ENCODE assay signal across 21 cellular contexts in the genomic region with DNA sequence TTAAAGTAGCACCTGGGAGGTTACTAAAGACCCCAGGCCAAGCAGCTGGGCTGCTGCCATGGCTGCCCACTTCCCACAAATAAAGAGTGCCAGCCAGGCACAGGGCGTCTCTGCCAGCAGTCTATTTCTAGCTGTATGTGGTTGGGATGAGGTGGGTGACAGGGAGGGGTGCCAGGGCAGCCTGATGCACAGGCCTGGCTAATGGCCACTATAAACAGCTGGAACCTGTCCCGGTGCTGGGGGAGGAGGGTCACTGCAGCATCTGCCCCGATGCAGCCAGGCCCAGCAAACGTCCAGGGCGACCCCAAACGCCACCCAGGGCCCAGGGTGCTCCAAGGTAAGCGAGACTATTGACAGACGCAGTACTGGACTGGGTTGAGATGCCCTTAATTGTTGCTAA. TPM values are rescaled to one million over a fixed set of nuclear protein-coding genes. Genes with fewer than 3 reads are reported as not detected.
A peak's percentile ranks its signal among the peaks of the same experiment; 100 is the strongest.
DNase-seq lines count a peak whose midpoint lies in the region; ATAC-seq, FAIRE-seq and TF ChIP-seq lines count a peak whose summit lies in the region.
"Had no signal": no experiment of that assay in that cellular context is flagged by ENCODE, and none has a peak within 500 bp of the region (broad histone marks: within the 10 kb centered on the region; RNA-seq: fewer than 3 reads in every experiment).

No MANE protein-coding gene starts in this region.

- POLR2A ChIA-PET in HepG2 (lab: Yijun Ruan, JAX): no interaction called here

- H3K27ac ChIP-seq in right lobe of liver (no peak overlapping the region), HepG2 (ENCODE audit: extremely low read length, insufficient read depth, low read length) (no peak overlapping the region), heart left ventricle (peak overlapping the region in 6 of 12 donors; percentile 22 to 68 (median 62)), stomach smooth muscle (ENCODE audit: low read length) (peak overlapping the region; percentile 46)
- H3K27ac ChIP-seq: GM23248, PC-9 had no signal

- H3K79me2 ChIP-seq in HepG2 (ENCODE audit: insufficient read depth, low read length): no peaks in the 10 kb centered on the region

- no peaks in the 10 kb centered on the region for H3K4me1 ChIP-seq in right lobe of liver
- H3K4me1 ChIP-seq in HepG2 (ENCODE audit: insufficient read depth, low read length): no peaks in the 10 kb centered on the region
- H3K4me1 ChIP-seq in heart left ventricle: peaks cover 0 to 19% (median 2%) of the 10 kb centered on the region in 12 donors
- peaks cover 81% of the 10 kb centered on the region for H3K4me1 ChIP-seq in stomach smooth muscle (ENCODE audit: control insufficient read depth, insufficient read depth, low read length)

- intact Hi-C loops in right lobe of liver (cut with DNase I) (no loop called here), HepG2 (cut with micrococcal nuclease; ENCODE audit: unreplicated experiment) (no loop called here), heart left ventricle (cut with DNase I) (no loop called here)

- no peak for DNase-seq in right lobe of liver
- DNase-seq in HepG2 (ENCODE audit: low spot score): no peak
- DNase-seq in RPMI7951 (ENCODE audit: low read depth): peak; percentile 58
- peak; percentile 64 to 85 (median 75) for DNase-seq in heart left ventricle
- no peak for DNase-seq in SHP77 treated with DMSO at 0.1 percent for 48 hours (lab: John Stamatoyannopoulos, UW)
- no peak for DNase-seq in foreskin melanocyte
- DNase-seq in activated CD4-positive, alpha-beta T cell treated with anti-CD3 and anti-CD28 coated beads, Interleukin-2, amount 50 U/mL, for 48 hours: no peak
- DNase-seq: DND-41, GM23248, IMR-90, Kasumi-1, NCI-H1417 treated with DMSO at 0.1 percent for 48 hours, NCI-H1930, NCI-H2171 treated with DMSO at 0.1 percent for 48 hours, NCI-H510A, NCI-H774, PC-9 had no signal

- ATAC-seq in right lobe of liver: peak in 3 of 4 donors; percentile 23 to 80 (median 44)
- no peak for ATAC-seq in HepG2
- ATAC-seq in heart left ventricle: peak; percentile 87 to 96 (median 93)

- no peak for FAIRE-seq in HepG2 (lab: Jason Lieb, UNC)
- FAIRE-seq: G401.6 had no signal

- no TSS peak for BruUV-seq in HepG2 (replicated peaks; lab: Mats Ljungman, UMichigan)

- in situ Hi-C loops in HepG2 (cut with HindIII; ENCODE audit: extremely low pct_ligation_motif_present, low pct_unique_long_range_greater_than_20kb): no loop called here

- no peak overlapping the region for H2AFZ ChIP-seq in HepG2 (ENCODE audit: low read length)
- H2AFZ ChIP-seq: GM23248, PC-9 had no signal

- no peaks in the 10 kb centered on the region for H3K36me3 ChIP-seq in right lobe of liver
- H3K36me3 ChIP-seq in HepG2 (replicated peaks in 1 of 2; ENCODE audit: control insufficient read depth in 1 of 2, insufficient read depth in 2 of 2, low read length in 2 of 2): no peaks in the 10 kb centered on the region
- H3K36me3 ChIP-seq in heart left ventricle: no peaks in the 10 kb centered on the region
- no peaks in the 10 kb centered on the region for H3K36me3 ChIP-seq in stomach smooth muscle (ENCODE audit: control insufficient read depth in 2 of 2, insufficient read depth in 2 of 2, low read length in 2 of 2)

- no peaks in the 10 kb centered on the region for H3K27me3 ChIP-seq in right lobe of liver
- peaks cover 20 to 81% of the 10 kb centered on the region in 2 experiments; a peak in 4 of 5 replicates for H3K27me3 ChIP-seq in HepG2 (ENCODE audit: control insufficient read depth in 1 of 2, insufficient read depth in 2 of 2, low read length in 2 of 2)
- H3K27me3 ChIP-seq in heart left ventricle: no peaks in the 10 kb centered on the region
- H3K27me3 ChIP-seq in stomach smooth muscle (ENCODE audit: control insufficient read depth in 1 of 2, insufficient read depth in 2 of 2, low read length in 2 of 2): no peaks in the 10 kb centered on the region

- TF ChIP-seq RAD21 in HepG2 (CRISPR knock-in tag; IDR thresholded peaks at IDR 0.05): no peak

- CTCF ChIA-PET in HepG2 (lab: Yijun Ruan, JAX; ENCODE audit: low intra/inter-chr PET ratio, low total read pairs): no interaction called here

- peaks cover 2% of the 10 kb centered on the region; the same call in 1 of the 2 replicates for H4K20me1 ChIP-seq in HepG2 (ENCODE audit: insufficient read depth, low read length)

- H3K4me2 ChIP-seq in HepG2 (ENCODE audit: low read depth, low read length): no peak overlapping the region
- H3K4me2 ChIP-seq: PC-9 had no signal

- WGBS in right lobe of liver (ENCODE audit: insufficient coverage, low coverage, low lambda C conversion rate, missing lambda C conversion rate): 20% methylated on average over 1 of the region's 8 CpGs
- WGBS in HepG2 (ENCODE audit: low lambda C conversion rate): no CpG with 5 or more reads among the region's 8 CpGs
- 33 to 49% (median 41%) methylated on average over 7 to 8 of the region's 8 CpGs for WGBS in heart left ventricle, 4 donors

- TF ChIP-seq EP300 in HepG2 (IDR thresholded peaks at IDR 0.05; ENCODE audit: low read depth in 2 of 2, low read length in 2 of 2) (no peak), HepG2 (CRISPR knock-in tag; IDR thresholded peaks at IDR 0.05; ENCODE audit: borderline replicate concordance) (no peak)

- H3K9ac ChIP-seq in HepG2 (ENCODE audit: insufficient read depth, low read depth, low read length) (no peak overlapping the region), stomach smooth muscle (ENCODE audit: low read length in 2 of 2) (no peak overlapping the region)
- H3K9ac ChIP-seq: GM23248 had no signal

- H3K4me3 ChIP-seq in right lobe of liver (no peak overlapping the region), HepG2 (replicated peaks in 1 of 3; ENCODE audit: insufficient read depth in 1 of 3, low read depth in 2 of 3, low read length in 3 of 3) (no peak overlapping the region), heart left ventricle (no peak overlapping the region), stomach smooth muscle (ENCODE audit: low read length in 2 of 2) (peak overlapping the region; percentile 29 to 32)
- H3K4me3 ChIP-seq: GM23248, PC-9 had no signal

- TF ChIP-seq CTCF in right lobe of liver (IDR thresholded peaks at IDR 0.05): no peak
- no peak for TF ChIP-seq CTCF in HepG2 (CRISPR knock-in tag; IDR thresholded peaks at IDR 0.05)
- no peak for TF ChIP-seq CTCF in heart left ventricle (IDR thresholded peaks at IDR 0.05)

- H3K9me3 ChIP-seq in right lobe of liver (no peaks in the 10 kb centered on the region), HepG2 (ENCODE audit: low read length) (no peaks in the 10 kb centered on the region), heart left ventricle (no peaks in the 10 kb centered on the region), stomach smooth muscle (ENCODE audit: control insufficient read depth in 2 of 2, low read length in 2 of 2) (no peaks in the 10 kb centered on the region)

- TF ChIP-seq POLR2A in right lobe of liver (IDR thresholded peaks at IDR 0.05) (no peak), HepG2 (IDR thresholded peaks at IDR 0.05; ENCODE audit: insufficient read depth in 1 of 2, low read depth in 2 of 2, low read length in 2 of 2) (no peak), heart left ventricle (IDR thresholded peaks at IDR 0.05) (no peak)

TF ChIP-seq in HepG2, 621 proteins besides CTCF, POLR2A, EP300 and RAD21 (continues in another document):
- TF ChIP-seq ZNF614 (CRISPR knock-in tag; IDR thresholded peaks at IDR 0.05; ENCODE audit: borderline replicate concordance): no peak

RNA-seq across cellular contexts. Expression of a gene that starts 37.4 kb away (rescaled TPM):
- total RNA-seq in right lobe of liver (10 to 100 TPM in 1 of 6 experiments, 1 to 10 TPM in 4, under 1 TPM in 1; 0.73 to 11.7 (median 2.7) TPM), HepG2 (2016; rRNA removed; fragmentation: Illumina TruSeq; extraction: Trizol) (under 0.01 TPM in 1 of 2 replicates, not detected in the other), heart left ventricle (under 1 TPM in 8 of 9 donors, not detected in 1; 0.06 to 0.40 (median 0.31) TPM)
- not detected in 2 replicates for total RNA-seq in HepG2 (2016; cell fraction: cytosol; rRNA removed; fragmentation: Illumina TruSeq; extraction: Trizol; ENCODE audit: low read depth)
- total RNA-seq in HepG2 (2016; cell fraction: insoluble cytoplasmic fraction; rRNA removed; fragmentation: Illumina TruSeq; extraction: Trizol): under 0.01 and 0.06 TPM in 2 replicates
- total RNA-seq in HepG2 (2016; cell fraction: membrane; rRNA removed; fragmentation: Illumina TruSeq; extraction: Trizol): 0.06 TPM in 1 of 2 replicates, not detected in the other
- total RNA-seq in HepG2 (2016; cell fraction: nucleus; rRNA removed; fragmentation: Illumina TruSeq; extraction: Trizol): not detected in 2 replicates
- polyA plus RNA-seq in HepG2 (2011; rRNA removed) (0.04 and 0.05 TPM in 2 replicates), heart left ventricle (under 1 TPM; 0.04 to 0.06 TPM)
- 0.05 TPM in 1 of 2 replicates, not detected in the other for polyA plus RNA-seq in HepG2 (2011; cell fraction: cytosol; rRNA removed)
- polyA plus RNA-seq in HepG2 (2011; cell fraction: nucleus; rRNA removed): 0.02 and 0.09 TPM in 2 replicates
- polyA plus RNA-seq in HepG2 (2012): not detected in 2 replicates
- polyA plus RNA-seq in HepG2 (2016; cell fraction: cytosol; fragmentation: Illumina TruSeq; extraction: Trizol; ENCODE audit: low read depth): not detected in 2 replicates
- polyA plus RNA-seq in HepG2 (2016; cell fraction: insoluble cytoplasmic fraction; fragmentation: Illumina TruSeq; extraction: Trizol; ENCODE audit: low read depth): not detected in 2 replicates
- not detected in 2 replicates for polyA plus RNA-seq in HepG2 (2016; cell fraction: membrane; fragmentation: Illumina TruSeq; extraction: Trizol; ENCODE audit: low read depth)
- not detected in 2 replicates for polyA plus RNA-seq in HepG2 (2016; cell fraction: nucleus; fragmentation: Illumina TruSeq; extraction: Trizol; ENCODE audit: insufficient read depth, low read depth)
- not detected in 2 replicates for polyA minus RNA-seq in HepG2 (2011; rRNA and poly(A)+ RNA removed; ENCODE audit: low replicate concordance)
- not detected in 2 replicates for polyA minus RNA-seq in HepG2 (2011; cell fraction: cytosol; rRNA and poly(A)+ RNA removed)
- not detected in 2 replicates for polyA minus RNA-seq in HepG2 (2011; cell fraction: nucleus; rRNA and poly(A)+ RNA removed)
- 7.0 and 9.2 TPM in 2 replicates for total RNA-seq in RPMI7951 (2014; rRNA removed; shearing (Covaris generic))
- total RNA-seq: A172, GM23248, IMR-90, PC-9 had no signal
- polyA plus RNA-seq: BJ, GM23248, IMR-90 had no signal

Comparison
In these comparisons a context has a peak if more than half of its experiments do, and no peak if none do; other contexts are left out.
1. DNase-seq: peak in RPMI7951 (single experiment) and heart left ventricle (5 of 5); none in right lobe of liver (0 of 3), HepG2 (single experiment), SHP77 treated with DMSO at 0.1 percent for 48 hours (single experiment), foreskin melanocyte (single experiment) and activated CD4-positive, alpha-beta T cell treated with anti-CD3 and anti-CD28 coated beads, Interleukin-2, amount 50 U/mL, for 48 hours (0 of 2).
2. H3K4me3 ChIP-seq: peak in stomach smooth muscle (2 of 2); none in right lobe of liver (0 of 3), HepG2 (0 of 3) and heart left ventricle (0 of 12).